ENCODE assay signal across 19 cellular contexts in genomic region chr18:76956648-76957047, GRCh38.
DNase-seq lines count a peak whose midpoint lies in the region; ATAC-seq and TF ChIP-seq lines count a peak whose summit lies in the region.
"Had no signal": no experiment of that assay in that cellular context is flagged by ENCODE, and none has a peak within 500 bp of the region (broad histone marks: within the 10 kb centered on the region; RNA-seq: fewer than 3 reads in every experiment).

No MANE protein-coding gene starts in this region.

- peaks cover 21 to 89% (median 44%) of the 10 kb centered on the region in 3 donors for H3K36me3 Mint-ChIP-seq in CD8-positive, alpha-beta memory T cell

- no peaks in the 10 kb centered on the region for H3K9me3 Mint-ChIP-seq in CD8-positive, alpha-beta memory T cell
- H3K9me3 Mint-ChIP-seq: GM23338 had no signal

- H3K36me3 ChIP-seq in upper lobe of right lung (peaks cover 31% of the 10 kb centered on the region), esophagus squamous epithelium (peaks cover 7 to 85% (median 19%) of the 10 kb centered on the region in 3 donors)
- H3K36me3 ChIP-seq in CD8-positive, alpha-beta memory T cell (ENCODE audit: insufficient read depth, low read length) = peaks cover 28% of the 10 kb centered on the region

- DNase-seq in activated CD8-positive, alpha-beta memory T cell treated with anti-CD3 and anti-CD28 coated beads for 24 hours = peak; percentile 37
- DNase-seq in activated CD8-positive, alpha-beta memory T cell treated with anti-CD3 and anti-CD28 coated beads, Interleukin-2, amount 50 U/mL, for 48 hours = no peak
- DNase-seq in sciatic nerve (ENCODE audit: low spot score) = no peak
- DNase-seq in upper lobe of right lung = peak; percentile 61
- DNase-seq in esophagus squamous epithelium (lab: John Stamatoyannopoulos, UW) = no peak
- DNase-seq in NCI-H2171 (lab: John Stamatoyannopoulos, UW) = no peak
- no peak for DNase-seq in CD8-positive, alpha-beta memory T cell
- DNase-seq: GDM1, NCI-H1092 treated with DMSO at 0.1 percent for 48 hours, NCI-H1436 treated with DMSO at 0.1 percent for 48 hours, NCI-H1930, NCI-H226, NCI-H524 treated with DMSO at 0.1 percent for 48 hours, OCI-M1 had no signal

- H3K27ac ChIP-seq in angular gyrus (ENCODE audit: low read depth, low read length) = peak overlapping the region; percentile 47
- H3K27ac ChIP-seq in upper lobe of right lung = peak overlapping the region; percentile 17
- H3K27ac ChIP-seq in esophagus squamous epithelium = no peak overlapping the region
- H3K27ac ChIP-seq in CD8-positive, alpha-beta memory T cell (ENCODE audit: low read depth, low read length) = no peak overlapping the region

- H3K4me1 Mint-ChIP-seq in CD8-positive, alpha-beta memory T cell = peaks cover 4 to 15% (median 8%) of the 10 kb centered on the region in 3 donors
- H3K4me1 Mint-ChIP-seq: CD14-positive monocyte had no signal

- peak; percentile 13 for ATAC-seq in sciatic nerve
- peak; percentile 2 for ATAC-seq in upper lobe of right lung
- ATAC-seq: GM23338, K562 had no signal

- peaks cover 23% of the 10 kb centered on the region for H3K4me1 ChIP-seq in upper lobe of right lung
- H3K4me1 ChIP-seq in esophagus squamous epithelium = peaks cover 0 to 12% (median 0%) of the 10 kb centered on the region in 3 donors
- no peaks in the 10 kb centered on the region for H3K4me1 ChIP-seq in CD8-positive, alpha-beta memory T cell (ENCODE audit: insufficient read depth, low read length)
- H3K4me1 ChIP-seq: HAP-1 had no signal

- 88 to 96% methylated on average over 8 of the region's 11 CpGs for WGBS in esophagus squamous epithelium, 2 donors

- H3K27ac Mint-ChIP-seq in CD8-positive, alpha-beta memory T cell = peak overlapping the region in 3 of 8 donors; percentile 56 to 73 (median 57)

- H3K27me3 ChIP-seq in upper lobe of right lung = no peaks in the 10 kb centered on the region
- no peaks in the 10 kb centered on the region for H3K27me3 ChIP-seq in esophagus squamous epithelium
- no peaks in the 10 kb centered on the region for H3K27me3 ChIP-seq in CD8-positive, alpha-beta memory T cell (ENCODE audit: insufficient read depth, low read length, poor library complexity, severe bottlenecking)

- no peak for TF ChIP-seq POLR2A in esophagus squamous epithelium (IDR thresholded peaks at IDR 0.05)

- no peak for TF ChIP-seq CTCF in upper lobe of right lung (IDR thresholded peaks at IDR 0.05)
- no peak for TF ChIP-seq CTCF in esophagus squamous epithelium (IDR thresholded peaks at IDR 0.05)

- intact Hi-C loops in sciatic nerve (cut with DNase I) = no loop called here
- intact Hi-C loops in upper lobe of right lung (cut with DNase I) = no loop called here
- intact Hi-C loops in esophagus squamous epithelium (cut with DNase I) = no loop called here

- H3K4me3 ChIP-seq in upper lobe of right lung (no peak overlapping the region), esophagus squamous epithelium (no peak overlapping the region)
- H3K4me3 ChIP-seq in CD8-positive, alpha-beta memory T cell (ENCODE audit: low read length) = no peak overlapping the region
- H3K4me3 ChIP-seq: GM23338, HAP-1, K562 had no signal

- CTCF ChIA-PET in CD8-positive, alpha-beta memory T cell (lab: Charles Lee) = no interaction called here

- no peaks in the 10 kb centered on the region for H3K27me3 Mint-ChIP-seq in CD8-positive, alpha-beta memory T cell

- POLR2A ChIA-PET in CD8-positive, alpha-beta memory T cell (lab: Charles Lee) = no interaction called here

- H3K9me3 ChIP-seq in upper lobe of right lung = no peaks in the 10 kb centered on the region
- H3K9me3 ChIP-seq in esophagus squamous epithelium = no peaks in the 10 kb centered on the region
- H3K9me3 ChIP-seq in CD8-positive, alpha-beta memory T cell (ENCODE audit: low read length) = no peaks in the 10 kb centered on the region
- H3K9me3 ChIP-seq: HAP-1 had no signal

- H3K4me3 Mint-ChIP-seq in CD8-positive, alpha-beta memory T cell = peak overlapping the region in 2 of 7 donors; percentile 36 to 69
- H3K4me3 Mint-ChIP-seq: CD14-positive monocyte, GM23338 had no signal

Comparison
In these comparisons a context has a peak if more than half of its experiments do, and no peak if none do; other contexts are left out.
1. DNase-seq: peak in activated CD8-positive, alpha-beta memory T cell treated with anti-CD3 and anti-CD28 coated beads for 24 hours (single experiment) and upper lobe of right lung (single experiment); none in activated CD8-positive, alpha-beta memory T cell treated with anti-CD3 and anti-CD28 coated beads, Interleukin-2, amount 50 U/mL, for 48 hours (single experiment), sciatic nerve (single experiment), esophagus squamous epithelium (single experiment), NCI-H2171 (single experiment) and CD8-positive, alpha-beta memory T cell (0 of 5).
2. H3K27ac ChIP-seq: peak in angular gyrus (single experiment) and upper lobe of right lung (single experiment); none in esophagus squamous epithelium (0 of 4) and CD8-positive, alpha-beta memory T cell (single experiment).